Comparison of ENCODE assay signal across 8 cellular contexts in the genomic region with DNA sequence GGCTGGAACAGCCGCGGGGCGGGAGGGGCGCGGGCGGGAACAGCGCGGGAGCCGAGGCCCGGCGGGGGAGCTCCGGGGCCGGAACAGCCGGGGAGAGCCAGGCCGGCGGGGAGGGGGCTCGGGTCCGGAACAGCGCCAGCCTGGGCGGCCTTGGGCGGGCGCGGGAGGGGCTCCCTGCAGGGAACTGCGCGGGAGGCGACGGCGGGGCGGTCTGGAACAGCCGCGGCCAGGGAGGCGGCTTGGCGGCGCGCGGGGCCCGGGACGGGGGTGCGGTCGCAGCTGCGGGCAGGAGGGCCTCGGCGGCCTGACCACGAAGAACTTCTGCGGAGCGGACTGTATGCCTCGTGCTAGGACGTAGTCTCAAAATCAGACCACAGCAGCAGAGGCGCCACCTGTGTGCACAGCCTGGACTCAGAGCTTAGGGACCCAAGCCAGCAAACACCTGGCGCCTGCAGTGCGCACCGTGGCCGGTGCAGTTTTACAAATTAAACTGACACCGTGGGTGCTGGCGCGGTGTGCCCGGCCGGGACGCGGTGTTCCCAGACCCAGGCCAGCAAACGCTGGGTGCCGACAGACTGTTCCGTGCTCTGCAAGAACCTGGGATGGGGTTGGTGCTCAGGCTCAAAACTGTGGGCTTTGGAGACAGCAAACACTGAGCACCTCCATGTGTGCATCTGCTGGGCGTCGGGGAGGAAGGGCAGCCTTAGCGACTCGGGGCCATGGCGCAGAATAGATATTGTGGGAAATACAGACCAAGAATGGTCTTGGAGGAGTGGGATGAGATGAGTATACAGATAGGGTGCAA. TPM values are rescaled to one million over a fixed set of nuclear protein-coding genes. Genes with fewer than 3 reads are reported as not detected.
A peak's percentile ranks its signal among the peaks of the same experiment; 100 is the strongest.
DNase-seq lines count a peak whose midpoint lies in the region; ATAC-seq and TF ChIP-seq lines count a peak whose summit lies in the region.

No MANE protein-coding gene starts in this region.

- peak overlapping the region; percentile 78 for H3K4me3 Mint-ChIP-seq in natural killer cell

- no peak for TF ChIP-seq CTCF in natural killer cell (IDR thresholded peaks at IDR 0.05)

- DNase-seq in AG20443 (ENCODE audit: low spot score) (peak; percentile 88), NCI-H526 treated with DMSO at 0.1 percent for 48 hours (lab: John Stamatoyannopoulos, UW) (peak; percentile 95), natural killer cell (no peak)
- peak; percentile 81 for DNase-seq in activated CD8-positive, alpha-beta memory T cell treated with anti-CD3 and anti-CD28 coated beads, Interleukin-2, amount 50 U/mL, for 4 hours

- peaks cover 4 to 8% of the 10 kb centered on the region in 2 donors for H3K9me3 Mint-ChIP-seq in natural killer cell

- H3K27me3 ChIP-seq in subcutaneous abdominal adipose tissue (ENCODE audit: control insufficient read depth in 5 of 5, insufficient read depth in 4 of 5, low read length in 5 of 5) = no peaks in the 10 kb centered on the region

- H3K9ac ChIP-seq in subcutaneous abdominal adipose tissue (ENCODE audit: low read length in 5 of 5) = peak overlapping the region in 4 of 5 donors; percentile 5 to 80 (median 70)

- peak; percentile 73 for TF ChIP-seq POLR2A in GM18951 (IDR thresholded peaks at IDR 0.05; ENCODE audit: extremely low read depth, insufficient read depth, insufficient read length)

- peak; percentile 55 for ATAC-seq in HG03135 (IDR thresholded peaks at IDR 0.05; ENCODE audit: unreplicated experiment)
- ATAC-seq in esophagus mucosa = peak; percentile 88
- peak; percentile 25 to 54 (median 49) for ATAC-seq in natural killer cell

- peak overlapping the region; percentile 35 to 98 for H3K27ac Mint-ChIP-seq in natural killer cell

- H3K36me3 ChIP-seq in subcutaneous abdominal adipose tissue (ENCODE audit: control insufficient read depth in 5 of 5, insufficient read depth in 5 of 5, low read length in 5 of 5) = no peaks in the 10 kb centered on the region

- in situ Hi-C loops in GM18951 (cut with MboI; ENCODE audit: low sequenced_read_pairs, unreplicated experiment) = no loop called here

- peaks cover 16 to 25% of the 10 kb centered on the region in 2 donors for H3K4me1 Mint-ChIP-seq in natural killer cell

- H3K4me3 ChIP-seq in subcutaneous abdominal adipose tissue (ENCODE audit: low read depth in 1 of 5, low read length in 5 of 5) = peak overlapping the region; percentile 65 to 84 (median 76)

- peak overlapping the region; percentile 23 for H3K27ac ChIP-seq in subcutaneous abdominal adipose tissue (ENCODE audit: low read depth, low read length)

- peaks cover 0 to 30% (median 25%) of the 10 kb centered on the region in 5 donors for H3K4me1 ChIP-seq in subcutaneous abdominal adipose tissue (ENCODE audit: control insufficient read depth in 5 of 5, insufficient read depth in 5 of 5, low read length in 5 of 5)

- peaks cover 6 to 12% (median 11%) of the 10 kb centered on the region in 5 donors for H3K9me3 ChIP-seq in subcutaneous abdominal adipose tissue (ENCODE audit: control insufficient read depth in 5 of 5, low read length in 5 of 5)

- intact Hi-C loops in natural killer cell (cut with micrococcal nuclease) = loop anchor here (1.0 kb wide), 1 partner anchor 12 kb away; the partner anchor contains the start of gene PXMP4

- H3K36me3 Mint-ChIP-seq in natural killer cell = no peaks in the 10 kb centered on the region

- H3K27me3 Mint-ChIP-seq in natural killer cell (ENCODE audit: low read depth in 2 of 2) = no peaks in the 10 kb centered on the region

RNA-seq across cellular contexts. Expression of gene ZNF341, which starts 0.6 kb away (rescaled TPM):
- total RNA-seq in esophagus mucosa = 1.6 TPM
- 1 to 10 TPM; 3.6 to 5.1 (median 4.3) TPM for total RNA-seq in natural killer cell

RNA-seq across cellular contexts. Expression of gene PXMP4, which starts 12.3 kb away (rescaled TPM):
- total RNA-seq in esophagus mucosa = 9.6 TPM
- total RNA-seq in natural killer cell = 1 to 10 TPM; 4.7 to 6.6 (median 6.2) TPM

RNA-seq across cellular contexts. Expression of gene E2F1, which starts 46.2 kb away (rescaled TPM):
- total RNA-seq in esophagus mucosa (3.7 TPM), natural killer cell (1 to 10 TPM; 4.6 to 5.6 (median 4.7) TPM)

RNA-seq across cellular contexts. Expression of gene NECAB3, which starts 58.1 kb away (rescaled TPM):
- total RNA-seq in esophagus mucosa = 8.0 TPM
- total RNA-seq in natural killer cell = 10 to 100 TPM in 2 of 3 donors, 1 to 10 TPM in 1; 9.7 to 18.1 (median 13.4) TPM
